ENCODE assay signal across 9 cellular contexts in the genomic region with DNA sequence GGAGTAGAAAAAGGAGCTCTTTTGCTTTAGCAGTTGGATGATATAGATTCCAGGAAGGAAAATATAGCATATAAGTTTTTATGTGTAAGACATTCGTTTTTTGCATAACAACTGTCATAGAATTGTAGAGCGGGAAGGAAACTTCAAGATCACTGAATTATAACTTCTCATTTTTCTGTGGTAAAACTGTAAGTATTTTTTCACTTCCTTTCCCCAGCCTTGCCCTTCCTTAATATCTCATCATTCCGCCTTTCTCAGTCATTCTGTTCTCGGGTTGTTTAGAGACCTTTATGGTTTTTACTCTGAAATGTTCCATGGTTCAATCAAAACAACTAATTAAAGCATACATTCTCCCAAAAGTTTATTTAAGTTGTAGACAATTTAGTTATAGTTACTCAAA. TPM values are rescaled to one million over a fixed set of nuclear protein-coding genes. Genes with fewer than 3 reads are reported as not detected.
A peak's percentile ranks its signal among the peaks of the same experiment; 100 is the strongest.
DNase-seq lines count a peak whose midpoint lies in the region; ATAC-seq and TF ChIP-seq lines count a peak whose summit lies in the region.
"Had no signal": no experiment of that assay in that cellular context is flagged by ENCODE, and none has a peak within 500 bp of the region (broad histone marks: within the 10 kb centered on the region; RNA-seq: fewer than 3 reads in every experiment).

No MANE protein-coding gene starts in this region.

- peak overlapping the region; percentile 91 for H3K4me3 Mint-ChIP-seq in activated naive CD4-positive, alpha-beta T cell treated with anti-CD3 and anti-CD28 coated beads, Interleukin-2, amount 10 ng/mL, durations not matched to agents 7 days and 5 days

- peaks cover 8% of the 10 kb centered on the region for H3K4me1 ChIP-seq in hepatocyte (ENCODE audit: insufficient read depth)
- peaks cover 0 to 24% (median 14%) of the 10 kb centered on the region in 4 donors for H3K4me1 ChIP-seq in tibial nerve

- H3K9me2 ChIP-seq in hepatocyte (replicated peaks; ENCODE audit: insufficient read depth): no peaks in the 10 kb centered on the region

- peaks cover 28% of the 10 kb centered on the region for H3K36me3 Mint-ChIP-seq in activated naive CD4-positive, alpha-beta T cell treated with anti-CD3 and anti-CD28 coated beads, Interleukin-2, amount 10 ng/mL, durations not matched to agents 7 days and 5 days

- H3K27me3 ChIP-seq in hepatocyte: peaks cover 4% of the 10 kb centered on the region
- H3K27me3 ChIP-seq in tibial nerve: no peaks in the 10 kb centered on the region

- 89% methylated on average over 4 of the region's 4 CpGs for WGBS in hepatocyte (ENCODE audit: low lambda C conversion rate, missing lambda C conversion rate)
- WGBS in tibial nerve, 2 donors: 72 to 79% methylated on average over 4 of the region's 4 CpGs

- TF ChIP-seq CTCF in hepatocyte (IDR thresholded peaks at IDR 0.05; ENCODE audit: poor library complexity) (no peak), tibial nerve (IDR thresholded peaks at IDR 0.05) (no peak)

- peaks cover 23% of the 10 kb centered on the region for H3K79me2 ChIP-seq in hepatocyte

- no peak for ATAC-seq in left colon

- H4K20me1 ChIP-seq in hepatocyte (ENCODE audit: insufficient read depth, poor library complexity, severe bottlenecking): no peaks in the 10 kb centered on the region

- CTCF ChIA-PET in activated naive CD4-positive, alpha-beta T cell treated with anti-CD3 and anti-CD28 coated beads, Interleukin-2, amount 10 ng/mL, durations not matched to agents 7 days and 5 days (lab: Charles Lee): no interaction called here

- H3K27me3 Mint-ChIP-seq in activated naive CD4-positive, alpha-beta T cell treated with anti-CD3 and anti-CD28 coated beads, Interleukin-2, amount 10 ng/mL, durations not matched to agents 7 days and 5 days: no peaks in the 10 kb centered on the region

- TF ChIP-seq EP300 in tibial nerve (IDR thresholded peaks at IDR 0.05): no peak

- H3K27ac Mint-ChIP-seq in activated naive CD4-positive, alpha-beta T cell treated with anti-CD3 and anti-CD28 coated beads, Interleukin-2, amount 10 ng/mL, durations not matched to agents 7 days and 5 days: peak overlapping the region; percentile 93

- no peak overlapping the region for H3K4me3 ChIP-seq in hepatocyte
- peak overlapping the region in 3 of 4 donors; percentile 55 to 77 (median 77) for H3K4me3 ChIP-seq in tibial nerve

- intact Hi-C loops in left colon (cut with DNase I, micrococcal nuclease): no loop called here

- H3K36me3 ChIP-seq in hepatocyte (replicated peaks; ENCODE audit: insufficient read depth, low read depth) (no peaks in the 10 kb centered on the region), tibial nerve (peaks cover 0 to 17% (median 0%) of the 10 kb centered on the region in 3 donors)

- H3K9me3 Mint-ChIP-seq in activated naive CD4-positive, alpha-beta T cell treated with anti-CD3 and anti-CD28 coated beads, Interleukin-2, amount 10 ng/mL, durations not matched to agents 7 days and 5 days: no peaks in the 10 kb centered on the region

- TF ChIP-seq POLR2A in tibial nerve (IDR thresholded peaks at IDR 0.05): no peak

- H2AFZ ChIP-seq in hepatocyte: no peak overlapping the region

- peaks cover 47% of the 10 kb centered on the region for H3K4me1 Mint-ChIP-seq in activated naive CD4-positive, alpha-beta T cell treated with anti-CD3 and anti-CD28 coated beads, Interleukin-2, amount 10 ng/mL, durations not matched to agents 7 days and 5 days

- no peak for DNase-seq in activated naive CD4-positive, alpha-beta T cell treated with anti-CD3 and anti-CD28 coated beads, Interleukin-2, amount 10 ng/mL, durations not matched to agents 7 days and 5 days
- no peak for DNase-seq in activated naive CD4-positive, alpha-beta T cell treated with anti-CD3 and anti-CD28 coated beads, Interleukin-2, amount 50 U/mL, for 16 hours
- DNase-seq in SKM-1 (lab: John Stamatoyannopoulos, UW; ENCODE audit: unreplicated experiment): peak; percentile 39
- no peak for DNase-seq in hepatocyte (ENCODE audit: low spot score)
- DNase-seq in tibial nerve (ENCODE audit: low spot score in 2 of 2): no peak
- DNase-seq in stimulated activated naive CD4-positive, alpha-beta T cell (lab: John Stamatoyannopoulos, UW): no peak
- no peak for DNase-seq in DMS79 treated with DMSO at 0.1 percent for 48 hours (lab: John Stamatoyannopoulos, UW)
- no peak for DNase-seq in left colon
- DNase-seq: IMR-90 had no signal

- H3K9me3 ChIP-seq in hepatocyte (ENCODE audit: low read depth) (no peaks in the 10 kb centered on the region), tibial nerve (no peaks in the 10 kb centered on the region)

- H3K27ac ChIP-seq in hepatocyte (no peak overlapping the region), tibial nerve (no peak overlapping the region)

- H3K4me2 ChIP-seq in hepatocyte: peak overlapping the region; percentile 87

RNA-seq across cellular contexts. Expression of a gene that starts 1.1 kb away (rescaled TPM):
- total RNA-seq in hepatocyte (3.6 and 7.4 TPM in 2 replicates), tibial nerve (1 to 10 TPM in 3 of 4 donors, under 1 TPM in 1; 0.98 to 9.4 (median 7.1) TPM), left colon (1 to 10 TPM; 5.2 to 9.7 TPM)
- 6.0 and 9.7 TPM in 2 replicates for polyA plus RNA-seq in hepatocyte

RNA-seq across cellular contexts. Expression of a gene that starts 1.2 kb away (rescaled TPM):
- total RNA-seq in hepatocyte (21.8 and 24.1 TPM in 2 replicates), tibial nerve (10 to 100 TPM; 15.7 to 30.0 (median 21.8) TPM), left colon (10 to 100 TPM; 12.4 to 18.1 TPM)
- polyA plus RNA-seq in hepatocyte: 14.4 and 23.0 TPM in 2 replicates

RNA-seq across cellular contexts. Expression of a gene that starts 58.1 kb away (rescaled TPM):
- total RNA-seq in hepatocyte: 6.5 and 11.2 TPM in 2 replicates
- polyA plus RNA-seq in hepatocyte: 5.4 and 5.8 TPM in 2 replicates
- total RNA-seq in tibial nerve: 10 to 100 TPM in 1 of 4 donors, 1 to 10 TPM in 2, under 1 TPM in 1; 0.59 to 13.2 (median 4.1) TPM
- 1 to 10 TPM; 2.5 to 3.1 TPM for total RNA-seq in left colon
